ENCODE assay signal across 1 cellular context in the genomic region with DNA sequence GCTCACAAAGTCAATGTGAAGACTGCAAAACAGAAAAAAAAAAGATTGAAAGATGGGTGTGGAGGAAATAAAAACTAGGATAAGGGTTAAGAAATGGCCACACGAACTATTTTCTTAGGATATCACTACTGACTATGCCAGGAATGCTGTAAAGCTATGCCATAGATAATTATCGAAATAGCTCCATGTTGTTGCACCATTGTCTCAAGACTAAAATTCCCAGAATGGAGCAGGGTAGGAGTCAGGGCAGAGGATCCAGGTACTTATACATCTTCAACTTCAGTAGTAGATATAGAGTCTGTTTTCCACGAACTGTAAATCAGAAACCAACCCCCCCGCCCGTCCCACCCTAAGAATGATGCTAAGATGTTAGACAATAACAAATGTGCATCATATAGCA.
TF ChIP-seq lines count a peak whose summit lies in the region.

No MANE protein-coding gene starts in this region.

TF ChIP-seq in GM23338, 12 proteins besides CTCF, POLR2A, EP300 and RAD21 (continued from another document):
- TF ChIP-seq ZNF462 (CRISPR knock-in tag; IDR thresholded peaks at IDR 0.05) (no peak), ZNF331 (CRISPR knock-in tag; IDR thresholded peaks at IDR 0.05; ENCODE audit: low read depth) (no peak), POLR2AphosphoS5 (IDR thresholded peaks at IDR 0.05; ENCODE audit: low read depth) (no peak), ZNF114 (CRISPR knock-in tag; IDR thresholded peaks at IDR 0.05) (no peak), CREB1 (CRISPR knock-in tag; IDR thresholded peaks at IDR 0.05; ENCODE audit: low read depth) (no peak), JUNB (IDR thresholded peaks at IDR 0.05; ENCODE audit: unreplicated experiment) (no peak), NANOG (IDR thresholded peaks at IDR 0.05; ENCODE audit: borderline replicate concordance) (no peak)
